Comparison of ENCODE assay signal across 24 cellular contexts in genomic region chr18:46373787-46374186, GRCh38.
"Had no signal": no experiment of that assay in that cellular context is flagged by ENCODE, and none has a peak within 500 bp of the region (broad histone marks: within the 10 kb centered on the region; RNA-seq: fewer than 3 reads in every experiment).

No MANE protein-coding gene starts in this region.

- H3K9ac ChIP-seq: parathyroid adenoma had no signal

- H3K9me3 Mint-ChIP-seq: activated naive CD4-positive, alpha-beta T cell treated with anti-CD3 and anti-CD28 coated beads, Interleukin-2, amount 50 U/mL, for 72 hours; activated T-cell treated with anti-CD3 and anti-CD28 coated beads, Interleukin-2, amount 50 U/mL, for 72 hours; immature natural killer cell; mesothelial cell of epicardium; naive B cell; nephron progenitor cell had no signal

- H3K4me1 Mint-ChIP-seq: activated CD4-positive, alpha-beta T cell treated with anti-CD3 and anti-CD28 coated beads for 36 hours; naive B cell had no signal

- ATAC-seq: activated CD4-positive, alpha-beta T cell treated with anti-CD3 and anti-CD28 coated beads for 36 hours; activated naive CD4-positive, alpha-beta T cell treated with anti-CD3 and anti-CD28 coated beads, Interleukin-2, amount 50 U/mL, for 72 hours; activated T-cell treated with anti-CD3 and anti-CD28 coated beads, Interleukin-2, amount 50 U/mL, for 72 hours had no signal

- H3K27me3 ChIP-seq: esophagus squamous epithelium, right atrium auricular region had no signal

- H3K4me3 Mint-ChIP-seq: activated CD4-positive, alpha-beta T cell treated with anti-CD3 and anti-CD28 coated beads for 36 hours; activated T-cell treated with anti-CD3 and anti-CD28 coated beads, Interleukin-2, amount 50 U/mL, for 72 hours; immature natural killer cell; mesothelial cell of epicardium; nephron progenitor cell had no signal

- H3K36me3 Mint-ChIP-seq: activated naive CD4-positive, alpha-beta T cell treated with anti-CD3 and anti-CD28 coated beads, Interleukin-2, amount 50 U/mL, for 72 hours; immature natural killer cell; naive B cell had no signal

- H3K4me1 ChIP-seq: psoas muscle, right atrium auricular region, transverse colon had no signal

- H3K27me3 Mint-ChIP-seq: activated CD4-positive, alpha-beta T cell treated with anti-CD3 and anti-CD28 coated beads for 36 hours had no signal

- H2AFZ ChIP-seq: parathyroid adenoma had no signal

- H3K27ac ChIP-seq: epithelial cell of prostate, esophagus squamous epithelium, parathyroid adenoma, psoas muscle, right atrium auricular region, transverse colon had no signal

- DNase-seq: activated CD4-positive, alpha-beta T cell treated with anti-CD3 and anti-CD28 coated beads for 36 hours; activated CD4-positive, CD25-positive, alpha-beta regulatory T cell; activated naive CD4-positive, alpha-beta T cell; activated T-cell treated with anti-CD3 and anti-CD28 coated beads for 4 hours; activated T-cell treated with anti-CD3 and anti-CD28 coated beads, Interleukin-2, amount 50 U/mL, for 72 hours; anterior cingulate cortex; dermis blood vessel endothelial cell; effector CD4-positive, alpha-beta T cell; esophagus squamous epithelium; foreskin melanocyte; hippocampal formation; immature natural killer cell; naive B cell; nephron progenitor cell; nucleus accumbens; psoas muscle; stimulated activated CD4-positive, alpha-beta T cell treated with anti-CD3 and anti-CD28 coated beads, Interleukin-2, amount 100 ng/mL, for 48 hours; stimulated activated naive CD4-positive, alpha-beta T cell treated with Interleukin-2 at 50 U/mL for 16 hours; transverse colon had no signal

- H3K4me3 ChIP-seq: esophagus squamous epithelium, psoas muscle, right atrium auricular region, transverse colon had no signal

- H3K36me3 ChIP-seq: esophagus squamous epithelium, right atrium auricular region, transverse colon had no signal

- H3K9me3 ChIP-seq: esophagus squamous epithelium, psoas muscle, right atrium auricular region, transverse colon had no signal

- H3K27ac Mint-ChIP-seq: activated CD4-positive, alpha-beta T cell treated with anti-CD3 and anti-CD28 coated beads for 36 hours; activated T-cell treated with anti-CD3 and anti-CD28 coated beads, Interleukin-2, amount 50 U/mL, for 72 hours; mesothelial cell of epicardium; naive B cell had no signal
